Comparison of ENCODE assay signal across 20 cellular contexts in the genomic region with DNA sequence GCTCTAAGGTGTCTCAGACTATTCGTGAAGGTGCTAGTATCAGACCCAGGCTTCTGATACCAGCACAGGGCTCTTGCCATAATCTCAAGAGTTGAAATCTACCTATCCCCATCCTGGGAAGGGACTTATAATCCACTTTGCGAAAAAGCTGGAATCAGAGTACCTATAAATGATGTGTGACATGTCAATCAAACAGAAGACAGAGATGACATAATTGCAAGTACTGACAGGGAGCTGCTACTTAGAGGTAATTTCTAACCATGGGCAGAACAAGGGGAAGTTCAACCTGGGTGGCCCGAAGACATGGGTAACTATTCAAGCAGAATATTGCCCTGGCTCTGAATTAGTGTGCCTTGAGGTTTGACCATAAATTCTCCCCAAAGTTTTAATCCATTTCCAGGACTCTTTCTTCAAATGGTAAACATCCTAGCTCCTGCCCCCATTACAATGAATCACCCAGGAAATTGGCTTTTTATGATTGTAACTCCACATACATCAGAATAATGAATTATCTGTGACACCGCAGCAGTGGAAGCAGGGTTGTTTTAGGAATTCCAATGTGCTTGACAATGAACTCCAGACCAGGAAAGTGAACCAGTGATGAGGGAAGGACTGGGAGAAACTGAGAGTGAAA. TPM values are rescaled to one million over a fixed set of nuclear protein-coding genes. Genes with fewer than 3 reads are reported as not detected.
"Had no signal": no experiment of that assay in that cellular context is flagged by ENCODE, and none has a peak within 500 bp of the region (broad histone marks: within the 10 kb centered on the region; RNA-seq: fewer than 3 reads in every experiment).

No MANE protein-coding gene starts in this region.

- H3K9me3 ChIP-seq: upper lobe of right lung had no signal

- ATAC-seq: activated naive CD4-positive, alpha-beta T cell treated with anti-CD3 and anti-CD28 coated beads, Interleukin-2, amount 50 U/mL, for 72 hours; effector memory CD8-positive, alpha-beta T cell; naive thymus-derived CD8-positive, alpha-beta T cell; upper lobe of right lung had no signal

- H3K27ac ChIP-seq: esophagus squamous epithelium, upper lobe of right lung, WERI-Rb-1 had no signal

- H3K27me3 ChIP-seq: upper lobe of right lung had no signal

- H3K27ac Mint-ChIP-seq: activated naive CD4-positive, alpha-beta T cell treated with anti-CD3 and anti-CD28 coated beads, Interleukin-2, amount 50 U/mL, for 72 hours; activated T-helper 1 cell treated with anti-CD3 and anti-CD28 coated beads, Interleukin-12 subunit alpha, Interleukin-12 subunit beta, Interleukin-2, Interleukin-4 antibody, amounts not matched to agents 30 ng/mL and 10 ng/mL and 1 ng/mL, durations not matched to agents 14 hours and 24 hours and 36 hours; effector memory CD8-positive, alpha-beta T cell; naive thymus-derived CD8-positive, alpha-beta T cell had no signal

- H3K36me3 ChIP-seq: esophagus squamous epithelium, upper lobe of right lung had no signal

- H3K4me3 Mint-ChIP-seq: activated T-helper 1 cell treated with anti-CD3 and anti-CD28 coated beads, Interleukin-12 subunit alpha, Interleukin-12 subunit beta, Interleukin-2, Interleukin-4 antibody, amounts not matched to agents 30 ng/mL and 10 ng/mL and 1 ng/mL, durations not matched to agents 14 hours and 24 hours and 36 hours; effector memory CD8-positive, alpha-beta T cell; naive thymus-derived CD8-positive, alpha-beta T cell had no signal

- H3K9me3 Mint-ChIP-seq: effector memory CD8-positive, alpha-beta T cell had no signal

- DNase-seq: activated CD4-positive, alpha-beta T cell treated with anti-CD3 and anti-CD28 coated beads for 1 hour; activated gamma-delta T cell treated with Interleukin-2 at 50 U/mL for 16 hours; activated T-cell treated with anti-CD3 and anti-CD28 coated beads for 4 hours; effector memory CD8-positive, alpha-beta T cell; esophagus squamous epithelium; mesenchymal stem cell; naive thymus-derived CD8-positive, alpha-beta T cell; occipital lobe; posterior cingulate gyrus; retina; stimulated activated CD8-positive, alpha-beta memory T cell treated with anti-CD3 and anti-CD28 coated beads, Interleukin-4, amount 100 ng/mL, for 48 hours; stimulated activated naive CD4-positive, alpha-beta T cell; upper lobe of right lung; WERI-Rb-1 had no signal

- H3K4me3 ChIP-seq: esophagus squamous epithelium, upper lobe of right lung had no signal

RNA-seq across cellular contexts. Expression of gene KANK4, which starts 37.2 kb away (rescaled TPM):
- total RNA-seq: activated naive CD4-positive, alpha-beta T cell treated with anti-CD3 and anti-CD28 coated beads, Interleukin-2, amount 50 U/mL, for 72 hours; activated T-helper 1 cell treated with anti-CD3 and anti-CD28 coated beads, Interleukin-12 subunit alpha, Interleukin-12 subunit beta, Interleukin-2, Interleukin-4 antibody, amounts not matched to agents 30 ng/mL and 10 ng/mL and 1 ng/mL, durations not matched to agents 14 hours and 24 hours and 36 hours; dermis microvascular lymphatic vessel endothelial cell; fibroblast of villous mesenchyme; glomerular endothelial cell; naive thymus-derived CD8-positive, alpha-beta T cell; T-helper 2 cell treated with Interferon-gamma antibody and Interleukin-4, amounts not matched to agents 100 ng/mL and 5 ng/mL, for 36 hours had no signal
- polyA plus RNA-seq: naive thymus-derived CD8-positive, alpha-beta T cell had no signal
